ENCODE assay signal across 9 cellular contexts in the genomic region with DNA sequence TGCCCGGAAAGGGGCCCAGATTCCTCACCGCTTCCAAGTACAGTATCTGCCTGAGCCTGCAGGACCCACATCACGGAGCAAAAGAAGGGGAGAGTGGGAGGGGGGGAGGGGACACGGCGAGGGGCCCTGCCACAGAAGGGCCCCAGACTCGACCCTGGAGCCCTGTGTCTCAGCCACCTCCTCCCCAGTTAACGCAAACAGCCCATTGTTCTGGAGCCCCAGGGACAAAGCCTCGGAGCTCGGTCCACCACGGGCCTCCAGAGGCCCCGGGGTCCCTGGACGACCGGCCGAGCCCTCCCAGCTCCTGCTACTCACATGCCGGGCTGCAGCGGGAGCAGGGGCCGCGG. TPM values are rescaled to one million over a fixed set of nuclear protein-coding genes. Genes with fewer than 3 reads are reported as not detected.
DNase-seq lines count a peak whose midpoint lies in the region; ATAC-seq and TF ChIP-seq lines count a peak whose summit lies in the region.
"Had no signal": no experiment of that assay in that cellular context is flagged by ENCODE, and none has a peak within 500 bp of the region (broad histone marks: within the 10 kb centered on the region; RNA-seq: fewer than 3 reads in every experiment).

No MANE protein-coding gene starts in this region.

- H3K36me3 ChIP-seq in right lobe of liver = no peaks in the 10 kb centered on the region
- no peaks in the 10 kb centered on the region for H3K36me3 ChIP-seq in stomach

- no peaks in the 10 kb centered on the region for H3K9me3 ChIP-seq in right lobe of liver
- no peaks in the 10 kb centered on the region for H3K9me3 ChIP-seq in stomach

- POLR2A ChIA-PET in activated naive CD8-positive, alpha-beta T cell treated with anti-CD3 and anti-CD28 coated beads, Interleukin-2, amount 10 ng/mL, durations not matched to agents 7 days and 5 days (lab: Charles Lee) = no interaction called here

- H3K9me3 Mint-ChIP-seq in activated CD4-positive, alpha-beta T cell treated with anti-CD3 and anti-CD28 coated beads, Interleukin-2, amount 10 ng/mL, durations not matched to agents 24 days and 14 days = no peaks in the 10 kb centered on the region
- H3K9me3 Mint-ChIP-seq in activated naive CD8-positive, alpha-beta T cell treated with anti-CD3 and anti-CD28 coated beads, Interleukin-2, amount 10 ng/mL, durations not matched to agents 7 days and 5 days = no peaks in the 10 kb centered on the region
- no peaks in the 10 kb centered on the region for H3K9me3 Mint-ChIP-seq in activated T-helper 17 cell treated with anti-CD3 and anti-CD28 coated beads, Interleukin-2, amount 50 U/mL, for 72 hours

- no peak overlapping the region for H3K27ac ChIP-seq in right lobe of liver
- no peak overlapping the region for H3K27ac ChIP-seq in stomach

- H3K4me3 ChIP-seq in right lobe of liver (peak overlapping the region; percentile 26 to 33 (median 31)), stomach (peak overlapping the region; percentile 41 to 58 (median 50))

- H3K4me1 Mint-ChIP-seq in activated CD4-positive, alpha-beta T cell treated with anti-CD3 and anti-CD28 coated beads, Interleukin-2, amount 10 ng/mL, durations not matched to agents 24 days and 14 days = no peaks in the 10 kb centered on the region
- H3K4me1 Mint-ChIP-seq in activated naive CD8-positive, alpha-beta T cell treated with anti-CD3 and anti-CD28 coated beads, Interleukin-2, amount 10 ng/mL, durations not matched to agents 7 days and 5 days = no peaks in the 10 kb centered on the region
- H3K4me1 Mint-ChIP-seq in activated T-helper 17 cell treated with anti-CD3 and anti-CD28 coated beads, Interleukin-2, amount 50 U/mL, for 72 hours = no peaks in the 10 kb centered on the region

- H3K27ac Mint-ChIP-seq in activated CD4-positive, alpha-beta T cell treated with anti-CD3 and anti-CD28 coated beads, Interleukin-2, amount 10 ng/mL, durations not matched to agents 24 days and 14 days = no peak overlapping the region
- H3K27ac Mint-ChIP-seq in activated naive CD8-positive, alpha-beta T cell treated with anti-CD3 and anti-CD28 coated beads, Interleukin-2, amount 10 ng/mL, durations not matched to agents 7 days and 5 days = no peak overlapping the region
- H3K27ac Mint-ChIP-seq in activated T-helper 17 cell treated with anti-CD3 and anti-CD28 coated beads, Interleukin-2, amount 50 U/mL, for 72 hours = no peak overlapping the region

- intact Hi-C loops in activated CD4-positive, alpha-beta T cell treated with anti-CD3 and anti-CD28 coated beads, Interleukin-2, amount 10 ng/mL, durations not matched to agents 24 days and 14 days (cut with micrococcal nuclease) = no loop called here
- intact Hi-C loops in right lobe of liver (cut with DNase I) = no loop called here
- intact Hi-C loops in stomach (cut with DNase I; ENCODE audit: low total_unique reads) = no loop called here

- WGBS in right lobe of liver (ENCODE audit: insufficient coverage, low coverage, low lambda C conversion rate, missing lambda C conversion rate) = 4% methylated on average over 4 of the region's 18 CpGs
- 0 to 2% (median 1%) methylated on average over 13 to 18 of the region's 18 CpGs for WGBS in stomach, 5 donors

- TF ChIP-seq POLR2A in right lobe of liver (IDR thresholded peaks at IDR 0.05) (no peak), stomach (IDR thresholded peaks at IDR 0.05) (no peak)

- TF ChIP-seq CTCF in right lobe of liver (IDR thresholded peaks at IDR 0.05) (no peak), stomach (IDR thresholded peaks at IDR 0.05) (no peak)

- no peak for TF ChIP-seq EP300 in stomach (IDR thresholded peaks at IDR 0.05)

- DNase-seq in activated CD4-positive, alpha-beta T cell treated with anti-CD3 and anti-CD28 coated beads, Interleukin-2, amount 10 ng/mL, durations not matched to agents 24 days and 14 days = no peak
- DNase-seq in activated CD4-positive, alpha-beta T cell treated with anti-CD3 and anti-CD28 coated beads for 4 hours = no peak
- DNase-seq in activated naive CD8-positive, alpha-beta T cell treated with anti-CD3 and anti-CD28 coated beads, Interleukin-2, amount 10 ng/mL, durations not matched to agents 7 days and 5 days = no peak
- DNase-seq in right lobe of liver (no peak), stomach (no peak), SHP77 (lab: John Stamatoyannopoulos, UW) (no peak), NCI-H82 (lab: John Stamatoyannopoulos, UW) (no peak)
- DNase-seq: SIG-M5 had no signal

- peak overlapping the region; percentile 28 for H3K4me3 Mint-ChIP-seq in activated CD4-positive, alpha-beta T cell treated with anti-CD3 and anti-CD28 coated beads, Interleukin-2, amount 10 ng/mL, durations not matched to agents 24 days and 14 days
- H3K4me3 Mint-ChIP-seq in activated naive CD8-positive, alpha-beta T cell treated with anti-CD3 and anti-CD28 coated beads, Interleukin-2, amount 10 ng/mL, durations not matched to agents 7 days and 5 days = peak overlapping the region; percentile 22
- no peak overlapping the region for H3K4me3 Mint-ChIP-seq in activated T-helper 17 cell treated with anti-CD3 and anti-CD28 coated beads, Interleukin-2, amount 50 U/mL, for 72 hours

- H3K27me3 ChIP-seq in right lobe of liver (peaks cover 0 to 12% of the 10 kb centered on the region in 2 donors), stomach (peaks cover 3 to 73% (median 41%) of the 10 kb centered on the region in 3 donors)

- H3K27me3 Mint-ChIP-seq in activated CD4-positive, alpha-beta T cell treated with anti-CD3 and anti-CD28 coated beads, Interleukin-2, amount 10 ng/mL, durations not matched to agents 24 days and 14 days = peaks cover 20% of the 10 kb centered on the region
- peaks cover 17% of the 10 kb centered on the region for H3K27me3 Mint-ChIP-seq in activated naive CD8-positive, alpha-beta T cell treated with anti-CD3 and anti-CD28 coated beads, Interleukin-2, amount 10 ng/mL, durations not matched to agents 7 days and 5 days
- peaks cover 8% of the 10 kb centered on the region for H3K27me3 Mint-ChIP-seq in activated T-helper 17 cell treated with anti-CD3 and anti-CD28 coated beads, Interleukin-2, amount 50 U/mL, for 72 hours

- ATAC-seq in activated naive CD8-positive, alpha-beta T cell treated with anti-CD3 and anti-CD28 coated beads, Interleukin-2, amount 10 ng/mL, durations not matched to agents 7 days and 5 days (ENCODE audit: low read depth) = no peak
- ATAC-seq in right lobe of liver = no peak
- no peak for ATAC-seq in activated T-helper 17 cell treated with anti-CD3 and anti-CD28 coated beads, Interleukin-2, amount 50 U/mL, for 72 hours (replicated peaks)

- H3K4me1 ChIP-seq in right lobe of liver = peaks cover 0 to 9% (median 0%) of the 10 kb centered on the region in 4 donors
- peaks cover 21 to 27% (median 24%) of the 10 kb centered on the region in 4 donors for H3K4me1 ChIP-seq in stomach

- no peaks in the 10 kb centered on the region for H3K36me3 Mint-ChIP-seq in activated CD4-positive, alpha-beta T cell treated with anti-CD3 and anti-CD28 coated beads, Interleukin-2, amount 10 ng/mL, durations not matched to agents 24 days and 14 days (ENCODE audit: low read depth)
- H3K36me3 Mint-ChIP-seq in activated naive CD8-positive, alpha-beta T cell treated with anti-CD3 and anti-CD28 coated beads, Interleukin-2, amount 10 ng/mL, durations not matched to agents 7 days and 5 days = no peaks in the 10 kb centered on the region
- no peaks in the 10 kb centered on the region for H3K36me3 Mint-ChIP-seq in activated T-helper 17 cell treated with anti-CD3 and anti-CD28 coated beads, Interleukin-2, amount 50 U/mL, for 72 hours (ENCODE audit: low read depth)

RNA-seq across cellular contexts. Expression of a gene that starts 0.5 kb away (rescaled TPM):
- 1.7 and 2.1 TPM in 2 replicates for total RNA-seq in activated CD4-positive, alpha-beta T cell treated with anti-CD3 and anti-CD28 coated beads, Interleukin-2, amount 10 ng/mL, durations not matched to agents 24 days and 14 days
- total RNA-seq in activated naive CD8-positive, alpha-beta T cell treated with anti-CD3 and anti-CD28 coated beads, Interleukin-2, amount 10 ng/mL, durations not matched to agents 7 days and 5 days = 10 to 100 TPM; 56.6 TPM
- total RNA-seq in right lobe of liver (1 to 10 TPM; 2.2 to 9.6 (median 4.4) TPM), stomach (10 to 100 TPM; 14.3 to 57.2 (median 41.1) TPM)
- 10 to 100 TPM in 2 of 3 donors, 1 to 10 TPM in 1; 2.6 to 18.6 (median 11.3) TPM for polyA plus RNA-seq in stomach
- 1 to 10 TPM; 5.0 to 9.7 TPM for total RNA-seq in activated T-helper 17 cell treated with anti-CD3 and anti-CD28 coated beads, Interleukin-2, amount 50 U/mL, for 72 hours

RNA-seq across cellular contexts. Expression of a gene that starts 14.0 kb away (rescaled TPM):
- 8.6 and 9.7 TPM in 2 replicates for total RNA-seq in activated CD4-positive, alpha-beta T cell treated with anti-CD3 and anti-CD28 coated beads, Interleukin-2, amount 10 ng/mL, durations not matched to agents 24 days and 14 days
- 10 to 100 TPM; 23.8 to 29.4 TPM for total RNA-seq in activated naive CD8-positive, alpha-beta T cell treated with anti-CD3 and anti-CD28 coated beads, Interleukin-2, amount 10 ng/mL, durations not matched to agents 7 days and 5 days
- total RNA-seq in right lobe of liver (10 to 100 TPM; 42.5 to 54.6 (median 53.4) TPM), stomach (10 to 100 TPM; 21.6 to 43.3 (median 30.3) TPM)
- polyA plus RNA-seq in stomach = 10 to 100 TPM; 29.7 to 60.0 (median 33.7) TPM
- total RNA-seq in activated T-helper 17 cell treated with anti-CD3 and anti-CD28 coated beads, Interleukin-2, amount 50 U/mL, for 72 hours = 10 to 100 TPM in 1 of 2 donors, 1 to 10 TPM in 1; 8.9 to 10.4 TPM

RNA-seq across cellular contexts. Expression of a gene that starts 39.1 kb away (rescaled TPM):
- total RNA-seq in activated CD4-positive, alpha-beta T cell treated with anti-CD3 and anti-CD28 coated beads, Interleukin-2, amount 10 ng/mL, durations not matched to agents 24 days and 14 days = 41.3 and 44.7 TPM in 2 replicates
- total RNA-seq in activated naive CD8-positive, alpha-beta T cell treated with anti-CD3 and anti-CD28 coated beads, Interleukin-2, amount 10 ng/mL, durations not matched to agents 7 days and 5 days = 10 to 100 TPM; 40.2 to 41.6 TPM
- total RNA-seq in right lobe of liver (1 to 10 TPM; 5.6 to 9.1 (median 7.1) TPM), stomach (10 to 100 TPM in 2 of 5 donors, 1 to 10 TPM in 2, under 1 TPM in 1; 0.89 to 55.4 (median 3.5) TPM)
- polyA plus RNA-seq in stomach = 10 to 100 TPM; 12.5 to 22.2 (median 13.0) TPM
- total RNA-seq in activated T-helper 17 cell treated with anti-CD3 and anti-CD28 coated beads, Interleukin-2, amount 50 U/mL, for 72 hours = 10 to 100 TPM; 14.4 to 27.7 TPM

RNA-seq across cellular contexts. Expression of a gene that starts 41.5 kb away (rescaled TPM):
- 1.3 and 1.4 TPM in 2 replicates for total RNA-seq in activated CD4-positive, alpha-beta T cell treated with anti-CD3 and anti-CD28 coated beads, Interleukin-2, amount 10 ng/mL, durations not matched to agents 24 days and 14 days
- total RNA-seq in activated naive CD8-positive, alpha-beta T cell treated with anti-CD3 and anti-CD28 coated beads, Interleukin-2, amount 10 ng/mL, durations not matched to agents 7 days and 5 days = 1 to 10 TPM in 1 of 2 experiments, under 1 TPM in 1; 0.62 to 1.1 TPM
- total RNA-seq in right lobe of liver (1 to 10 TPM in 2 of 6 experiments, under 1 TPM in 4; 0.05 to 2.3 (median 0.32) TPM), stomach (1 to 10 TPM in 1 of 5 donors, under 1 TPM in 1, not detected in 3; 0.43 to 9.8 TPM)
- polyA plus RNA-seq in stomach = 1 to 10 TPM in 1 of 3 donors, under 1 TPM in 1, not detected in 1; 0.25 to 2.4 TPM
- 1 to 10 TPM in 1 of 2 donors, under 1 TPM in 1; 0.95 to 1.1 TPM for total RNA-seq in activated T-helper 17 cell treated with anti-CD3 and anti-CD28 coated beads, Interleukin-2, amount 50 U/mL, for 72 hours
